Comparison of ENCODE assay signal across 9 cellular contexts in the genomic region with DNA sequence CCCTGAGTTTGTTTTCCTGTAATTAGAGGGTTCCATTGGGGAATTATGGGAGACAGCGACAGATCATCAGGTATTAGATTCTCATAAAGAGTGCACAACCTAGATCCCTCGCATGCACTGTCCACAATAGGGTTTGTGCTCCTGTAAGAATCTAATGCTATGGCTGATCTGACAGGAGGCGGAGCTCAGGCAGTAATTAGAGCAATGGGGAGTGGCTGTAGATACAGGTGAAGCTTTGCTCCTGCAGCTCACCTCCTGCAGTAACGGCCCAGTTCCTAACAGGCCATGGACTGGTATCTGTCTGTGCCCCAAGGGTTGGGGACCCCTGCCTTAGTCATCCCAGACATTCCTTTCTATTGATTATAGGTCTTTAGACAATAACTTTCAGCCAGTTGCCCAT. TPM values are rescaled to one million over a fixed set of nuclear protein-coding genes. Genes with fewer than 3 reads are reported as not detected.
DNase-seq lines count a peak whose midpoint lies in the region; ATAC-seq and TF ChIP-seq lines count a peak whose summit lies in the region.
"Had no signal": no experiment of that assay in that cellular context is flagged by ENCODE, and none has a peak within 500 bp of the region (broad histone marks: within the 10 kb centered on the region; RNA-seq: fewer than 3 reads in every experiment).

No MANE protein-coding gene starts in this region.

- CTCF ChIA-PET in SK-N-SH (lab: Yijun Ruan, JAX) (interaction anchor here (1.0 to 5.5 kb wide), 4 partner anchors 12 to 82 kb away, joined by 3 to 60 read pairs (median 3); no protein-coding TSS in a partner anchor), PC-3 (lab: Charles Lee) (no interaction called here)

- H3K9me3 ChIP-seq in SK-N-SH, result no peaks in the 10 kb centered on the region
- no peaks in the 10 kb centered on the region for H3K9me3 ChIP-seq in PC-3 (ENCODE audit: low read length)
- no peaks in the 10 kb centered on the region for H3K9me3 ChIP-seq in endodermal cell (ENCODE audit: control insufficient read depth, low read length)

- peaks cover 9% of the 10 kb centered on the region for H3K9me3 Mint-ChIP-seq in endodermal cell

- H3K27me3 ChIP-seq in SK-N-SH (ENCODE audit: insufficient read depth) (no peaks in the 10 kb centered on the region), PC-3 (ENCODE audit: low read length) (no peaks in the 10 kb centered on the region), endodermal cell (ENCODE audit: control insufficient read depth, insufficient read depth, low read length, poor library complexity, severe bottlenecking) (no peaks in the 10 kb centered on the region), rectal smooth muscle tissue (ENCODE audit: control insufficient read depth, insufficient read depth, low read length) (no peaks in the 10 kb centered on the region)

- H3K9ac ChIP-seq in SK-N-SH, result no peak overlapping the region
- H3K9ac ChIP-seq in PC-3 (ENCODE audit: low read length), result no peak overlapping the region
- H3K9ac ChIP-seq in endodermal cell (ENCODE audit: extremely low read depth, low read length, poor library complexity, severe bottlenecking), result no peak overlapping the region
- no peak overlapping the region for H3K9ac ChIP-seq in rectal smooth muscle tissue (ENCODE audit: low read length)

- peaks cover 1% of the 10 kb centered on the region for H3K4me1 Mint-ChIP-seq in endodermal cell

- TF ChIP-seq RAD21 in SK-N-SH (IDR thresholded peaks at IDR 0.05; ENCODE audit: low read length), result no peak

- intact Hi-C loops in PC-3 (cut with micrococcal nuclease), result loop anchor here (1.0 to 2.0 kb wide), 3 partner anchors 33 to 130 kb away; partner anchors contain the start of genes TRIM4 and ZKSCAN1

- no peaks in the 10 kb centered on the region for H3K27me3 Mint-ChIP-seq in endodermal cell (ENCODE audit: insufficient read depth)

- H3K4me3 ChIP-seq in SK-N-SH (ENCODE audit: low read depth in 2 of 2, low read length in 1 of 2) (no peak overlapping the region), PC-3 (ENCODE audit: low read length) (no peak overlapping the region), endodermal cell (ENCODE audit: low read length) (no peak overlapping the region), rectal smooth muscle tissue (ENCODE audit: low read length) (peak overlapping the region; percentile 87)

- TF ChIP-seq CTCF in SK-N-SH (IDR thresholded peaks at IDR 0.05) (no peak), PC-3 (conservative IDR thresholded peaks at IDR 0.05; ENCODE audit: low read depth, low read length) (no peak), endodermal cell (conservative IDR thresholded peaks at IDR 0.05) (no peak)

- peaks cover 31% of the 10 kb centered on the region for H3K79me2 ChIP-seq in SK-N-SH (ENCODE audit: insufficient read depth)
- peaks cover 4% of the 10 kb centered on the region; the same call in 1 of the 2 replicates for H3K79me2 ChIP-seq in PC-3 (ENCODE audit: low read length)

- H3F3A ChIP-seq in SK-N-SH (replicated peaks; ENCODE audit: insufficient read depth), result peaks cover 23% of the 10 kb centered on the region
- no peaks in the 10 kb centered on the region for H3F3A ChIP-seq in PC-3 (ENCODE audit: low read length, unreplicated experiment)

- H3K27ac ChIP-seq in SK-N-SH (ENCODE audit: low read depth in 2 of 2, low read length in 1 of 2), result no peak overlapping the region
- no peak overlapping the region for H3K27ac ChIP-seq in PC-3 (ENCODE audit: low read length)
- no peak overlapping the region for H3K27ac ChIP-seq in endodermal cell (ENCODE audit: low read depth, low read length)
- H3K27ac ChIP-seq in rectal smooth muscle tissue (ENCODE audit: low read depth, low read length), result no peak overlapping the region

- H3K9me2 ChIP-seq in SK-N-SH (no peaks in the 10 kb centered on the region), PC-3 (replicated peaks; ENCODE audit: low read length) (no peaks in the 10 kb centered on the region)

- H2AFZ ChIP-seq in SK-N-SH (ENCODE audit: low read depth) (0 out of 2 replicates have a peak overlapping the region, but pooled peaks have one; percentile 99), PC-3 (ENCODE audit: low read length) (peak overlapping the region; percentile 96; the same call in 1 of the 2 replicates)

- DNase-seq in SK-N-SH (no peak), PC-3 (no peak), endodermal cell (no peak), DMS79 (lab: John Stamatoyannopoulos, UW) (no peak), UCSD-AML1 (lab: John Stamatoyannopoulos, UW; ENCODE audit: unreplicated experiment) (no peak)
- DNase-seq in activated CD4-positive, CD25-positive, alpha-beta regulatory T cell treated with anti-CD3 and anti-CD28 coated beads, Interleukin-2, amount 50 U/mL, for 72 hours, result no peak
- DNase-seq: erythroblast had no signal

- H3K36me3 ChIP-seq in SK-N-SH (replicated peaks in 1 of 2; ENCODE audit: control insufficient read depth in 1 of 2, insufficient read depth in 2 of 2, low read length in 1 of 2), result peaks cover 7 to 8% of the 10 kb centered on the region in 2 experiments
- H3K36me3 ChIP-seq in PC-3 (ENCODE audit: low read depth, low read length), result no peaks in the 10 kb centered on the region
- peaks cover 4% of the 10 kb centered on the region for H3K36me3 ChIP-seq in endodermal cell (ENCODE audit: control insufficient read depth, insufficient read depth, low read length)
- H3K36me3 ChIP-seq in rectal smooth muscle tissue (ENCODE audit: control insufficient read depth, insufficient read depth, low read length), result no peaks in the 10 kb centered on the region

- WGBS in SK-N-SH (ENCODE audit: low lambda C conversion rate), result 89% methylated on average over 4 of the region's 4 CpGs
- WGBS in endodermal cell (ENCODE audit: insufficient coverage in 1 of 2, insufficient read length in 1 of 2), 2 experiments, result 92 to 96% methylated on average over 3 to 4 of the region's 4 CpGs

- no TSS peak for BruUV-seq in PC-3 (replicated peaks; lab: Mats Ljungman, UMichigan)

- ATAC-seq in SK-N-SH treated with all-trans-retinoic acid at 6 μM for 48 hours (no peak), PC-3 (no peak)

- no peak overlapping the region for H3K27ac Mint-ChIP-seq in endodermal cell

- H4K20me1 ChIP-seq in SK-N-SH (ENCODE audit: insufficient read depth), result no peaks in the 10 kb centered on the region; the same call in 1 of the 2 replicates
- H4K20me1 ChIP-seq in PC-3 (ENCODE audit: low read length), result no peaks in the 10 kb centered on the region

- peaks cover 11% of the 10 kb centered on the region for H3K36me3 Mint-ChIP-seq in endodermal cell (ENCODE audit: low read depth)

- POLR2A ChIA-PET in SK-N-SH (lab: Yijun Ruan, JAX), result interaction anchor here (2.3 kb wide), 1 partner anchor 33 kb away, joined by 24 read pairs; the partner anchor contains the start of gene ZKSCAN1
- POLR2A ChIA-PET in PC-3 (lab: Charles Lee; ENCODE audit: unreplicated experiment), result no interaction called here

- peak overlapping the region; percentile 80; the same call in 1 of the 2 replicates for H3K4me2 ChIP-seq in SK-N-SH
- no peak overlapping the region for H3K4me2 ChIP-seq in PC-3 (ENCODE audit: low read length)

- peak overlapping the region; percentile 90 for H3K4me3 Mint-ChIP-seq in endodermal cell

- H3K4me1 ChIP-seq in SK-N-SH (ENCODE audit: control insufficient read depth in 1 of 2, insufficient read depth in 2 of 2, low read depth in 1 of 2, low read length in 1 of 2), result peaks cover 5 to 9% of the 10 kb centered on the region in 2 experiments; a peak in 2 of 4 replicates
- H3K4me1 ChIP-seq in PC-3 (ENCODE audit: insufficient read depth, low read length), result peaks cover 13% of the 10 kb centered on the region
- H3K4me1 ChIP-seq in endodermal cell (ENCODE audit: control insufficient read depth, insufficient read depth, low read length), result no peaks in the 10 kb centered on the region
- peaks cover 2% of the 10 kb centered on the region for H3K4me1 ChIP-seq in rectal smooth muscle tissue (ENCODE audit: control insufficient read depth, insufficient read depth, low read length)

- TF ChIP-seq EP300 in SK-N-SH (IDR thresholded peaks at IDR 0.05; ENCODE audit: borderline replicate concordance in 1 of 2, low read depth in 1 of 2, low read length in 1 of 2), result no peak

TF ChIP-seq in SK-N-SH, 30 proteins besides CTCF, POLR2A, EP300 and RAD21:
- no peak for TF ChIP-seq FOXJ3 (CRISPR knock-in tag; IDR thresholded peaks at IDR 0.05)
TF ChIP-seq in SK-N-SH: peak in this region for 0.

TF ChIP-seq in SK-N-SH treated with all-trans-retinoic acid at 6 μM for 48 hours, 23 proteins besides CTCF, POLR2A, EP300 and RAD21 (continues in another document):
- TF ChIP-seq ZFP3 (CRISPR knock-in tag; IDR thresholded peaks at IDR 0.05), result no peak
- no peak for TF ChIP-seq RARB (CRISPR knock-in tag; IDR thresholded peaks at IDR 0.05)
- no peak for TF ChIP-seq BACH2 (CRISPR knock-in tag; IDR thresholded peaks at IDR 0.05; ENCODE audit: borderline replicate concordance)

RNA-seq across cellular contexts. Expression of gene ZSCAN21, which starts 0.9 kb away (rescaled TPM):
- polyA plus RNA-seq in SK-N-SH (2012; rRNA removed), result 17.5 and 22.8 TPM in 2 replicates
- 16.5 and 18.9 TPM in 2 replicates for polyA plus RNA-seq in SK-N-SH (2012; cell fraction: cytosol; rRNA removed)
- 17.3 and 22.4 TPM in 2 replicates for polyA plus RNA-seq in SK-N-SH (2012; cell fraction: nucleus; rRNA removed)
- total RNA-seq in PC-3 (2014; rRNA removed), result 4.7 and 7.3 TPM in 2 replicates
- total RNA-seq in endodermal cell, result 10 to 100 TPM; 22.7 to 25.1 TPM
- 18.8 TPM for polyA plus RNA-seq in endodermal cell (2013, experiment 1 of 2)
- polyA plus RNA-seq in endodermal cell (2013, experiment 2 of 2), result 16.1 TPM

RNA-seq across cellular contexts. Expression of gene ZNF3, which starts 32.8 kb away (rescaled TPM):
- polyA plus RNA-seq in SK-N-SH (2012; rRNA removed), result 30.5 and 45.2 TPM in 2 replicates
- polyA plus RNA-seq in SK-N-SH (2012; cell fraction: cytosol; rRNA removed), result 20.6 and 23.4 TPM in 2 replicates
- polyA plus RNA-seq in SK-N-SH (2012; cell fraction: nucleus; rRNA removed), result 141 and 204 TPM in 2 replicates
- 16.5 and 18.0 TPM in 2 replicates for total RNA-seq in PC-3 (2014; rRNA removed)
- 10 to 100 TPM; 32.8 to 39.9 TPM for total RNA-seq in endodermal cell
- polyA plus RNA-seq in endodermal cell (2013, experiment 1 of 2), result 48.7 TPM
- 43.7 TPM for polyA plus RNA-seq in endodermal cell (2013, experiment 2 of 2)

RNA-seq across cellular contexts. Expression of gene ZKSCAN1, which starts 33.3 kb away (rescaled TPM):
- 21.1 and 30.7 TPM in 2 replicates for polyA plus RNA-seq in SK-N-SH (2012; rRNA removed)
- 21.8 and 23.1 TPM in 2 replicates for polyA plus RNA-seq in SK-N-SH (2012; cell fraction: cytosol; rRNA removed)
- polyA plus RNA-seq in SK-N-SH (2012; cell fraction: nucleus; rRNA removed), result 53.7 and 53.9 TPM in 2 replicates
- 13.6 and 13.9 TPM in 2 replicates for total RNA-seq in PC-3 (2014; rRNA removed)
- total RNA-seq in endodermal cell, result 10 to 100 TPM; 57.1 to 68.0 TPM
- 43.6 TPM for polyA plus RNA-seq in endodermal cell (2013, experiment 1 of 2)
- 42.6 TPM for polyA plus RNA-seq in endodermal cell (2013, experiment 2 of 2)

RNA-seq across cellular contexts. Expression of gene COPS6, which starts 40.1 kb away (rescaled TPM):
- 413 and 435 TPM in 2 replicates for polyA plus RNA-seq in SK-N-SH (2012; rRNA removed)
- 340 and 388 TPM in 2 replicates for polyA plus RNA-seq in SK-N-SH (2012; cell fraction: cytosol; rRNA removed)
- polyA plus RNA-seq in SK-N-SH (2012; cell fraction: nucleus; rRNA removed), result 259 and 284 TPM in 2 replicates
- 95.7 and 110 TPM in 2 replicates for total RNA-seq in PC-3 (2014; rRNA removed)
- total RNA-seq in endodermal cell, result 100 to 1,000 TPM; 109 to 121 TPM
- polyA plus RNA-seq in endodermal cell (2013, experiment 1 of 2), result 105 TPM
- 104 TPM for polyA plus RNA-seq in endodermal cell (2013, experiment 2 of 2)

RNA-seq across cellular contexts. Expression of gene MCM7, which starts 52.5 kb away (rescaled TPM):
- polyA plus RNA-seq in SK-N-SH (2012; rRNA removed), result 235 and 241 TPM in 2 replicates
- 104 and 136 TPM in 2 replicates for polyA plus RNA-seq in SK-N-SH (2012; cell fraction: cytosol; rRNA removed)
- 652 and 744 TPM in 2 replicates for polyA plus RNA-seq in SK-N-SH (2012; cell fraction: nucleus; rRNA removed)
- total RNA-seq in PC-3 (2014; rRNA removed) (208 and 226 TPM in 2 replicates), endodermal cell (100 to 1,000 TPM; 219 to 242 TPM)
- 247 TPM for polyA plus RNA-seq in endodermal cell (2013, experiment 1 of 2)
- 223 TPM for polyA plus RNA-seq in endodermal cell (2013, experiment 2 of 2)
